In genomic region chr3:27311400-27311799, GRCh38 we compare ENCODE assay signal across 10 cellular contexts. TPM values are rescaled to one million over a fixed set of nuclear protein-coding genes. Genes with fewer than 3 reads are reported as not detected.
DNase-seq lines count a peak whose midpoint lies in the region; ATAC-seq and TF ChIP-seq lines count a peak whose summit lies in the region.
"Had no signal": no experiment of that assay in that cellular context is flagged by ENCODE, and none has a peak within 500 bp of the region (broad histone marks: within the 10 kb centered on the region; RNA-seq: fewer than 3 reads in every experiment).

No MANE protein-coding gene starts in this region.

- TF ChIP-seq CTCF in AG10803 (conservative IDR thresholded peaks at IDR 0.05; ENCODE audit: low read length): no peak
- TF ChIP-seq CTCF in brain microvascular endothelial cell (IDR thresholded peaks at IDR 0.05; ENCODE audit: low read depth, low read length, missing control alignments): no peak

- H3K4me3 ChIP-seq in AG10803 (ENCODE audit: low read length) (no peak overlapping the region), HUES48 (ENCODE audit: low read depth, low read length) (no peak overlapping the region), brain microvascular endothelial cell (ENCODE audit: low read depth, low read length) (no peak overlapping the region)
- H3K4me3 ChIP-seq: transverse colon had no signal

- H3K27ac ChIP-seq in HUES48 (ENCODE audit: low read depth, low read length): peak overlapping the region; percentile 72
- peak overlapping the region; percentile 89 for H3K27ac ChIP-seq in brain microvascular endothelial cell
- H3K27ac ChIP-seq: transverse colon had no signal

- no peaks in the 10 kb centered on the region for H3K27me3 ChIP-seq in HUES48 (ENCODE audit: control insufficient read depth, insufficient read depth, low read length)
- no peaks in the 10 kb centered on the region for H3K27me3 ChIP-seq in brain microvascular endothelial cell (replicated peaks)
- H3K27me3 ChIP-seq: transverse colon had no signal

- no peaks in the 10 kb centered on the region; the same call in 1 of the 2 replicates for H3K4me1 ChIP-seq in HUES48 (ENCODE audit: control insufficient read depth, insufficient read depth, low read length)
- H3K4me1 ChIP-seq: transverse colon had no signal

- no peak for ATAC-seq in Right ventricle myocardium inferior

- in situ Hi-C loops in brain microvascular endothelial cell (cut with HindIII; ENCODE audit: low pct_ligation_motif_present, low sequenced_read_pairs): no loop called here

- DNase-seq in AG10803 (ENCODE audit: low read depth) (peak; percentile 90), brain microvascular endothelial cell (peak; percentile 99), lung microvascular endothelial cell (ENCODE audit: low read depth in 2 of 2) (peak; percentile 17 to 91), NCI-H1105 (lab: John Stamatoyannopoulos, UW) (no peak), NCI-H2171 (lab: John Stamatoyannopoulos, UW) (no peak), Right ventricle myocardium inferior (ENCODE audit: missing footprints) (no peak), occipital lobe (lab: John Stamatoyannopoulos, UW) (no peak)
- DNase-seq: NK-92 treated with Interleukin-12 subunit alpha and Interleukin-12 subunit beta, amount 100 ng/mL, for 24 hours; transverse colon had no signal

- H3K36me3 ChIP-seq in HUES48 (ENCODE audit: control insufficient read depth, insufficient read depth, low read length): no peaks in the 10 kb centered on the region
- no peaks in the 10 kb centered on the region for H3K36me3 ChIP-seq in brain microvascular endothelial cell (replicated peaks)
- H3K36me3 ChIP-seq: transverse colon had no signal

- H3K9ac ChIP-seq in HUES48 (ENCODE audit: low read depth, low read length): no peak overlapping the region

- intact Hi-C loops in Right ventricle myocardium inferior (cut with DNase I): no loop called here

- H3K9me3 ChIP-seq in HUES48 (ENCODE audit: control insufficient read depth, insufficient read depth, low read length): no peaks in the 10 kb centered on the region
- H3K9me3 ChIP-seq: transverse colon had no signal

RNA-seq across cellular contexts. Expression of gene NEK10, which starts 57.8 kb away (rescaled TPM):
- total RNA-seq in lung microvascular endothelial cell (1.1 and 1.4 TPM in 2 replicates), Right ventricle myocardium inferior (9.8 TPM), occipital lobe (25.7 TPM)

Comparison
In these comparisons a context has a peak if more than half of its experiments do, and no peak if none do; other contexts are left out.
1. DNase-seq: peak in AG10803 (single experiment), brain microvascular endothelial cell (single experiment) and lung microvascular endothelial cell (2 of 2); none in NCI-H1105 (single experiment), NCI-H2171 (single experiment), Right ventricle myocardium inferior (single experiment) and occipital lobe (single experiment).